In the genomic region with DNA sequence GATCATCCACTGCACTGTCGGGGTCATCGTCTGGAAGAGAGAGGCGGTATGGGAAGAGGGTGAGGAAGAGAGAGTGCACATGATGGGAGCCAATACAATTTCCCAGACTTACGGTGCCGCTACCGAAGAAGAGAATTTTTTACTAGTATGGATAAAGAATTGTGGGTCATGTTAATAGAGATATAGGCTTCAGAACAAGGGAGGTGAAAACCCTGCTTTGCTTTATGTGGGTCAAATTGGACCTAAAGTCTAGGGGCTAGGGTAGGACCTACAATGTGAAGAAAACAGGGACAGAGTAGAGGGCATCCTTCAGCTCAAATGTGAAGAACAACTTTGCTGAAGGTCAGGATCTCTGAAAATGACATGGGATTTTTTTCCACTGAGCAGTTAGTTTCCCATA, we compare ENCODE assay signal across 18 cellular contexts. TPM values are rescaled to one million over a fixed set of nuclear protein-coding genes. Genes with fewer than 3 reads are reported as not detected.
"Had no signal": no experiment of that assay in that cellular context is flagged by ENCODE, and none has a peak within 500 bp of the region (broad histone marks: within the 10 kb centered on the region; RNA-seq: fewer than 3 reads in every experiment).

No MANE protein-coding gene starts in this region.

- H3K9me3 ChIP-seq: right atrium auricular region, suprapubic skin had no signal

- H3K27me3 ChIP-seq: right atrium auricular region had no signal

- H3K4me1 ChIP-seq: right atrium auricular region had no signal

- DNase-seq: dermis blood vessel endothelial cell; esophagus squamous epithelium; glutamatergic neuron; islet precursor cell; small intestine; stimulated activated CD4-positive, alpha-beta T cell treated with anti-CD3 and anti-CD28 coated beads, Interleukin-12 subunit alpha, Interleukin-12 subunit beta, amount 100 ng/mL, for 4 hours; stimulated activated CD4-positive, alpha-beta T cell treated with anti-CD3 and anti-CD28 coated beads, Interleukin-2, amount 100 ng/mL, for 48 hours; stimulated activated naive CD4-positive, alpha-beta T cell treated with Interleukin-2 at 50 U/mL for 16 hours; trophoblast cell had no signal

- H3K4me3 Mint-ChIP-seq: memory B cell; mesothelial cell of epicardium; natural killer cell treated with Interleukin-12 subunit alpha and Interleukin-12 subunit beta and Interleukin-15 and Interleukin-18, amount 100 ng/mL, for 72 hours had no signal

- FAIRE-seq: colon, small intestine had no signal

- H3K27ac Mint-ChIP-seq: memory B cell; mesothelial cell of epicardium; natural killer cell treated with Interleukin-12 subunit alpha and Interleukin-12 subunit beta and Interleukin-15 and Interleukin-18, amount 100 ng/mL, for 72 hours had no signal

- H3K9me3 Mint-ChIP-seq: natural killer cell treated with Interleukin-12 subunit alpha and Interleukin-12 subunit beta and Interleukin-15 and Interleukin-18, amount 100 ng/mL, for 72 hours had no signal

- ATAC-seq: gastroesophageal sphincter; left lobe of liver; natural killer cell treated with Interleukin-12 subunit alpha and Interleukin-12 subunit beta and Interleukin-15 and Interleukin-18, amount 100 ng/mL, for 72 hours had no signal

- H3K4me3 ChIP-seq: esophagus squamous epithelium, gastroesophageal sphincter, right atrium auricular region, suprapubic skin had no signal

- H3K36me3 ChIP-seq: esophagus squamous epithelium, gastroesophageal sphincter, right atrium auricular region, suprapubic skin had no signal

- H3K4me1 Mint-ChIP-seq: mesothelial cell of epicardium had no signal

RNA-seq across cellular contexts. Expression of gene UNC13A, which starts 29.9 kb away (rescaled TPM):
- total RNA-seq: lower leg skin; natural killer cell treated with Interleukin-12 subunit alpha and Interleukin-12 subunit beta and Interleukin-15 and Interleukin-18, amount 100 ng/mL, for 72 hours had no signal
